Comparison of ENCODE assay signal across 8 cellular contexts in the genomic region with DNA sequence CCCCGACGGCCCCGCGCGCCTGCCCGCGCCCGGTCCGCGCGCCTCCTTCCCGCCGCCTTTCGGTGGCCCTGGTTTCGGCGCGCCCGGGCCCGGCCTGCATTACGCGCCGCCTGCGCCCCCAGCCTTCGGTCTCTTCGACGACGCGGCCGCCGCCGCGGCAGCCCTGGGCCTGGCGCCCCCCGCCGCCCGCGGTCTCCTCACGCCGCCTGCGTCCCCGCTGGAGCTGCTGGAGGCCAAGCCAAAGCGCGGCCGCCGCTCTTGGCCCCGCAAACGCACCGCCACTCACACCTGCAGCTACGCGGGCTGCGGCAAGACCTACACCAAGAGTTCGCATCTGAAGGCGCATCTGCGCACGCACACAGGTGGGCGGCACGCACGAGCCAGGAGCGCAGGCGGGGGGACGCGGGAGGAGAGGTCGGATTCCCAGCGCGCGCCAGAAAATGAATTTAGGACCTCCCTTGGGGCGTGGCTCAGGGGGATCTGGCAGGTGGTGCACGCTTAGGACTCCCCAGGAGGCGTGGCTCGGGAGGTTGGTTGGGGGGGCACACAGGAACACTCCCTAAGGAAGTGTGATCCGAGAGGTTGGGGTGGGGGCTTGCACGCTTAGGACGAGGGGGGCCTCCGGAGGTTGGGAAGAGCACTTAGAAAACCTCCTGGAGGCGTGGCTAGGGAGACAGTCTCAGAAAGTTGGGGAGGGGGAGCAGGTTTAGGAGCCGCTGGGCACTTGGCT. TPM values are rescaled to one million over a fixed set of nuclear protein-coding genes. Genes with fewer than 3 reads are reported as not detected.
DNase-seq lines count a peak whose midpoint lies in the region; ATAC-seq and TF ChIP-seq lines count a peak whose summit lies in the region.

No MANE protein-coding gene starts in this region.

- no peak for TF ChIP-seq CTCF in SK-N-SH (IDR thresholded peaks at IDR 0.05)
- TF ChIP-seq CTCF in activated B cell treated with CpG ODN at 0.5 μM for 24 hours (IDR thresholded peaks at IDR 0.05): no peak
- no peak for TF ChIP-seq CTCF in upper lobe of right lung (IDR thresholded peaks at IDR 0.05)

- H3K4me3 ChIP-seq in SK-N-SH (ENCODE audit: low read depth in 2 of 2, low read length in 1 of 2) (peak overlapping the region; percentile 52 to 53), upper lobe of right lung (peak overlapping the region; percentile 71)
- peak overlapping the region; percentile 98 for H3K4me3 ChIP-seq in effector memory CD4-positive, alpha-beta T cell (ENCODE audit: insufficient read depth, low read depth, low read length, poor library complexity, severe bottlenecking)
- peak overlapping the region; percentile 86 for H3K4me3 ChIP-seq in naive thymus-derived CD4-positive, alpha-beta T cell (ENCODE audit: low read length)

- H3F3A ChIP-seq in SK-N-SH (replicated peaks; ENCODE audit: insufficient read depth): peaks cover 45% of the 10 kb centered on the region

- H3K27ac ChIP-seq in SK-N-SH (ENCODE audit: low read depth in 2 of 2, low read length in 1 of 2): no peak overlapping the region
- H3K27ac ChIP-seq in effector memory CD4-positive, alpha-beta T cell (ENCODE audit: insufficient read depth, low read length, poor library complexity, severe bottlenecking): peak overlapping the region; percentile 89
- peak overlapping the region; percentile 98 for H3K27ac ChIP-seq in naive thymus-derived CD4-positive, alpha-beta T cell (ENCODE audit: low read depth, low read length)
- peak overlapping the region; percentile 96 for H3K27ac ChIP-seq in upper lobe of right lung

- no peak for TF ChIP-seq EP300 in SK-N-SH (IDR thresholded peaks at IDR 0.05; ENCODE audit: borderline replicate concordance in 1 of 2, low read depth in 1 of 2, low read length in 1 of 2)

- peaks cover 35% of the 10 kb centered on the region for H4K20me1 ChIP-seq in SK-N-SH (ENCODE audit: insufficient read depth)

- POLR2A ChIA-PET in SK-N-SH (lab: Yijun Ruan, JAX): no interaction called here
- POLR2A ChIA-PET in activated B cell treated with CpG ODN at 0.5 μM for 24 hours (lab: Charles Lee): interaction anchor here (0.5 to 14.3 kb wide), 13 partner anchors 15 to 262 kb away, joined by 3 to 828 read pairs (median 23); no protein-coding TSS in a partner anchor
- POLR2A ChIA-PET in naive thymus-derived CD4-positive, alpha-beta T cell (lab: Charles Lee): interaction anchor here (0.8 to 33.0 kb wide), 15 partner anchors 10 to 141 kb away, joined by 3 to 4370 read pairs (median 11); a partner anchor contains a TSS

- peak overlapping the region; percentile 95 for H3K4me3 Mint-ChIP-seq in activated B cell treated with CpG ODN at 0.5 μM for 24 hours
- H3K4me3 Mint-ChIP-seq in naive thymus-derived CD4-positive, alpha-beta T cell: peak overlapping the region; percentile 89 to 99 (median 97)

- in situ Hi-C loops in KBM-7 (cut with MboI; ENCODE audit: low pct_unique_long_range_greater_than_20kb, low sequenced_read_pairs): no loop called here

- no peaks in the 10 kb centered on the region for H3K9me3 Mint-ChIP-seq in activated B cell treated with CpG ODN at 0.5 μM for 24 hours
- peaks cover 0 to 44% (median 0%) of the 10 kb centered on the region in 11 donors for H3K9me3 Mint-ChIP-seq in naive thymus-derived CD4-positive, alpha-beta T cell

- CTCF ChIA-PET in SK-N-SH (lab: Yijun Ruan, JAX): interaction anchor here (0.7 kb wide), 1 partner anchor 79 kb away, joined by 3 read pairs; no protein-coding TSS in a partner anchor
- CTCF ChIA-PET in activated B cell treated with CpG ODN at 0.5 μM for 24 hours (lab: Charles Lee): interaction anchor here (0.8 to 2.4 kb wide), 8 partner anchors 12 to 91 kb away, joined by 3 to 19 read pairs (median 6); no protein-coding TSS in a partner anchor
- CTCF ChIA-PET in naive thymus-derived CD4-positive, alpha-beta T cell (lab: Charles Lee): no interaction called here

- intact Hi-C loops in activated B cell treated with CpG ODN at 0.5 μM for 24 hours (cut with micrococcal nuclease): loop anchor here (5.0 to 10.0 kb wide), 3 partner anchors 211 to 261 kb away; a partner anchor contains a TSS
- intact Hi-C loops in naive thymus-derived CD4-positive, alpha-beta T cell (cut with micrococcal nuclease): loop anchor here (2.0 to 10.0 kb wide), 4 partner anchors 79 to 1801 kb away; a partner anchor contains a TSS
- intact Hi-C loops in upper lobe of right lung (cut with DNase I): no loop called here

- peaks cover 81% of the 10 kb centered on the region for H3K4me1 Mint-ChIP-seq in activated B cell treated with CpG ODN at 0.5 μM for 24 hours
- peaks cover 32 to 60% (median 52%) of the 10 kb centered on the region in 7 donors for H3K4me1 Mint-ChIP-seq in naive thymus-derived CD4-positive, alpha-beta T cell

- H3K27me3 Mint-ChIP-seq in activated B cell treated with CpG ODN at 0.5 μM for 24 hours: no peaks in the 10 kb centered on the region
- H3K27me3 Mint-ChIP-seq in naive thymus-derived CD4-positive, alpha-beta T cell: peaks cover 0 to 60% (median 0%) of the 10 kb centered on the region in 5 donors

- H3K27me3 ChIP-seq in SK-N-SH (ENCODE audit: insufficient read depth) (peaks cover 30% of the 10 kb centered on the region; the same call in 1 of the 2 replicates), upper lobe of right lung (no peaks in the 10 kb centered on the region)
- no peaks in the 10 kb centered on the region for H3K27me3 ChIP-seq in effector memory CD4-positive, alpha-beta T cell (replicated peaks; ENCODE audit: control insufficient read depth, insufficient read depth, low read length, poor library complexity, severe bottlenecking)
- H3K27me3 ChIP-seq in naive thymus-derived CD4-positive, alpha-beta T cell (ENCODE audit: control insufficient read depth in 2 of 2, insufficient read depth in 2 of 2, low read length in 2 of 2): no peaks in the 10 kb centered on the region

- H3K9ac ChIP-seq in SK-N-SH: peak overlapping the region; percentile 67

- TF ChIP-seq RAD21 in SK-N-SH (IDR thresholded peaks at IDR 0.05; ENCODE audit: low read length): no peak

- WGBS in SK-N-SH (ENCODE audit: low lambda C conversion rate): 6% methylated on average over 14 of the region's 76 CpGs

- H3K4me1 ChIP-seq in SK-N-SH (ENCODE audit: control insufficient read depth in 1 of 2, insufficient read depth in 2 of 2, low read depth in 1 of 2, low read length in 1 of 2) (no peaks in the 10 kb centered on the region), upper lobe of right lung (peaks cover 23% of the 10 kb centered on the region)
- H3K4me1 ChIP-seq in effector memory CD4-positive, alpha-beta T cell (ENCODE audit: control insufficient read depth, insufficient read depth, low read length, poor library complexity, severe bottlenecking): peaks cover 25% of the 10 kb centered on the region
- peaks cover 36 to 37% of the 10 kb centered on the region in 2 donors for H3K4me1 ChIP-seq in naive thymus-derived CD4-positive, alpha-beta T cell (ENCODE audit: control insufficient read depth in 2 of 2, insufficient read depth in 2 of 2, low read length in 2 of 2)

- H3K9me3 ChIP-seq in SK-N-SH (no peaks in the 10 kb centered on the region), upper lobe of right lung (no peaks in the 10 kb centered on the region)
- no peaks in the 10 kb centered on the region for H3K9me3 ChIP-seq in effector memory CD4-positive, alpha-beta T cell (ENCODE audit: control insufficient read depth, low read length)
- H3K9me3 ChIP-seq in naive thymus-derived CD4-positive, alpha-beta T cell (ENCODE audit: control insufficient read depth in 2 of 3, low read length in 3 of 3): no peaks in the 10 kb centered on the region

- peaks cover 19% of the 10 kb centered on the region; the same call in 1 of the 2 replicates for H3K79me2 ChIP-seq in SK-N-SH (ENCODE audit: insufficient read depth)

- DNase-seq in SK-N-SH (peak; percentile 52), activated B cell treated with CpG ODN at 0.5 μM for 24 hours (peak; percentile 51), upper lobe of right lung (peak; percentile 76), KBM-7 (no peak), SW480 (ENCODE audit: low spot score) (no peak)
- peak; percentile 36 to 66 (median 43) for DNase-seq in effector memory CD4-positive, alpha-beta T cell
- peak; percentile 52 to 84 (median 76) for DNase-seq in naive thymus-derived CD4-positive, alpha-beta T cell

- H3K9me2 ChIP-seq in SK-N-SH: no peaks in the 10 kb centered on the region

- H3K36me3 ChIP-seq in SK-N-SH (replicated peaks in 1 of 2; ENCODE audit: control insufficient read depth in 1 of 2, insufficient read depth in 2 of 2, low read length in 1 of 2): peaks cover 0 to 3% of the 10 kb centered on the region in 2 experiments
- peaks cover 37% of the 10 kb centered on the region for H3K36me3 ChIP-seq in effector memory CD4-positive, alpha-beta T cell (ENCODE audit: control insufficient read depth, insufficient read depth, low read length)
- H3K36me3 ChIP-seq in naive thymus-derived CD4-positive, alpha-beta T cell (ENCODE audit: control insufficient read depth in 2 of 3, insufficient read depth in 3 of 3, low read length in 3 of 3): peaks cover 30 to 38% (median 36%) of the 10 kb centered on the region in 3 experiments
- peaks cover 15% of the 10 kb centered on the region for H3K36me3 ChIP-seq in upper lobe of right lung

- peak overlapping the region; percentile 94 for H3K27ac Mint-ChIP-seq in activated B cell treated with CpG ODN at 0.5 μM for 24 hours
- H3K27ac Mint-ChIP-seq in naive thymus-derived CD4-positive, alpha-beta T cell: peak overlapping the region; percentile 96 to 100 (median 98)

- peak overlapping the region; percentile 85 for H3K4me2 ChIP-seq in SK-N-SH

- peaks cover 41% of the 10 kb centered on the region for H3K36me3 Mint-ChIP-seq in activated B cell treated with CpG ODN at 0.5 μM for 24 hours (ENCODE audit: low read depth)
- H3K36me3 Mint-ChIP-seq in naive thymus-derived CD4-positive, alpha-beta T cell: peaks cover 13 to 45% (median 43%) of the 10 kb centered on the region in 5 donors

- ATAC-seq in SK-N-SH treated with all-trans-retinoic acid at 6 μM for 48 hours (no peak), activated B cell treated with CpG ODN at 0.5 μM for 24 hours (ENCODE audit: low read depth) (no peak), upper lobe of right lung (no peak)
- ATAC-seq in naive thymus-derived CD4-positive, alpha-beta T cell: no peak

- no peak overlapping the region for H2AFZ ChIP-seq in SK-N-SH (ENCODE audit: low read depth)

TF ChIP-seq in SK-N-SH, 30 proteins besides CTCF, POLR2A, EP300 and RAD21 (continues in another document):
- no peak for TF ChIP-seq JUND (IDR thresholded peaks at IDR 0.05)
- no peak for TF ChIP-seq POLR2AphosphoS5 (IDR thresholded peaks at IDR 0.05; ENCODE audit: low read depth, low read length)

TF ChIP-seq in SK-N-SH treated with all-trans-retinoic acid at 6 μM for 48 hours, 23 proteins besides CTCF, POLR2A, EP300 and RAD21 (continues in another document):
- no peak for TF ChIP-seq ZC3H10 (CRISPR knock-in tag; IDR thresholded peaks at IDR 0.05)
- TF ChIP-seq GLIS3 (CRISPR knock-in tag; IDR thresholded peaks at IDR 0.05): no peak
- no peak for TF ChIP-seq ESRRG (CRISPR knock-in tag; IDR thresholded peaks at IDR 0.05)
- no peak for TF ChIP-seq ZFP30 (CRISPR knock-in tag; IDR thresholded peaks at IDR 0.05)

RNA-seq across cellular contexts. Expression of a gene that starts 1.2 kb away (rescaled TPM):
- 2.8 and 6.9 TPM in 2 replicates for polyA plus RNA-seq in SK-N-SH (2012; rRNA removed)
- 3.7 and 6.6 TPM in 2 replicates for polyA plus RNA-seq in SK-N-SH (2012; cell fraction: cytosol; rRNA removed)
- polyA plus RNA-seq in SK-N-SH (2012; cell fraction: nucleus; rRNA removed): 18.9 and 48.1 TPM in 2 replicates
- total RNA-seq in activated B cell treated with CpG ODN at 0.5 μM for 24 hours: 76.8 and 87.6 TPM in 2 replicates
- 100 to 1,000 TPM; 195 to 630 (median 466) TPM for total RNA-seq in naive thymus-derived CD4-positive, alpha-beta T cell
- 100 to 1,000 TPM; 119 to 149 TPM for polyA plus RNA-seq in naive thymus-derived CD4-positive, alpha-beta T cell
- total RNA-seq in upper lobe of right lung: 198 TPM

Comparison
In these comparisons a context has a peak if more than half of its experiments do, and no peak if none do; other contexts are left out.
1. DNase-seq: peak in SK-N-SH (single experiment), activated B cell treated with CpG ODN at 0.5 μM for 24 hours (single experiment), effector memory CD4-positive, alpha-beta T cell (3 of 3), naive thymus-derived CD4-positive, alpha-beta T cell (9 of 9) and upper lobe of right lung (single experiment); none in KBM-7 (single experiment) and SW480 (single experiment).
2. H3K27ac ChIP-seq: peak in effector memory CD4-positive, alpha-beta T cell (single experiment), naive thymus-derived CD4-positive, alpha-beta T cell (single experiment) and upper lobe of right lung (single experiment); none in SK-N-SH (0 of 2).
3. Peak in every context shown above with its lines, with median percentiles within 50 percentile points of each other: H3K4me3 ChIP-seq.